ENCODE assay signal across 9 cellular contexts in the genomic region with DNA sequence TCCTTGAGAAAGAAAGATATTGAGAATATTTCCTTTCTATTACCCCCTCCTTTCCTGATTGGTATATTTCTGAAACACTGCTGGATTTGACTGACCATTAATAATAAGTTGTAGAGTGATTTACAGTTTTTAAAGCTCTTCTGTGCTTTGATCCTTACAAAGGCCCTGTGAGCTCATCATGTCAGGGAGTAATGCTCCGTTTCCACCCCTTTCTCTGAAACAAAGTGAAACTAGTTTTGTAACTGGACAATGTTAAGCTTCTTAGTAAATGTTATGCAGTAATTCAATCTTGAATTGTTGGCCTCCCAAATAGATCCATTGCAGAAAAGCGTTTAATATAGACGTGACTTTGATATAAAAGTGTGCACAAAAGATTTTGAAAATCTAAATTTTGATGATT.
DNase-seq lines count a peak whose midpoint lies in the region; ATAC-seq and TF ChIP-seq lines count a peak whose summit lies in the region.
"Had no signal": no experiment of that assay in that cellular context is flagged by ENCODE, and none has a peak within 500 bp of the region (broad histone marks: within the 10 kb centered on the region; RNA-seq: fewer than 3 reads in every experiment).

No MANE protein-coding gene starts in this region.

- H3K27ac ChIP-seq in left ventricle myocardium inferior (replicated peaks) = no peak overlapping the region
- H3K27ac ChIP-seq in upper lobe of right lung = no peak overlapping the region

- intact Hi-C loops in left ventricle myocardium inferior (cut with micrococcal nuclease) = no loop called here
- intact Hi-C loops in upper lobe of right lung (cut with DNase I) = no loop called here

- H3K27me3 Mint-ChIP-seq in activated naive CD4-positive, alpha-beta T cell treated with anti-CD3 and anti-CD28 coated beads, Interleukin-2, amount 50 U/mL, for 24 hours = no peaks in the 10 kb centered on the region

- H3K4me1 Mint-ChIP-seq in activated naive CD4-positive, alpha-beta T cell treated with anti-CD3 and anti-CD28 coated beads, Interleukin-2, amount 50 U/mL, for 24 hours = peaks cover 4% of the 10 kb centered on the region

- H3K9me3 ChIP-seq in left ventricle myocardium inferior (replicated peaks) (no peaks in the 10 kb centered on the region), upper lobe of right lung (no peaks in the 10 kb centered on the region)

- TF ChIP-seq CTCF in left ventricle myocardium inferior (IDR thresholded peaks at IDR 0.05; ENCODE audit: borderline replicate concordance) (no peak), upper lobe of right lung (IDR thresholded peaks at IDR 0.05) (no peak), GM20000 (IDR thresholded peaks at IDR 0.05; ENCODE audit: extremely low read depth, missing control alignments) (no peak)

- no peaks in the 10 kb centered on the region for H3K9me3 Mint-ChIP-seq in activated naive CD4-positive, alpha-beta T cell treated with anti-CD3 and anti-CD28 coated beads, Interleukin-2, amount 50 U/mL, for 24 hours

- no peak overlapping the region for H3K27ac Mint-ChIP-seq in activated naive CD4-positive, alpha-beta T cell treated with anti-CD3 and anti-CD28 coated beads, Interleukin-2, amount 50 U/mL, for 24 hours

- no peaks in the 10 kb centered on the region for H3K36me3 ChIP-seq in left ventricle myocardium inferior
- H3K36me3 ChIP-seq in upper lobe of right lung = no peaks in the 10 kb centered on the region

- H3K27me3 ChIP-seq in left ventricle myocardium inferior (ENCODE audit: low read depth) (no peaks in the 10 kb centered on the region), upper lobe of right lung (no peaks in the 10 kb centered on the region)

- H3K4me3 Mint-ChIP-seq in activated naive CD4-positive, alpha-beta T cell treated with anti-CD3 and anti-CD28 coated beads, Interleukin-2, amount 50 U/mL, for 24 hours = peak overlapping the region; percentile 12

- ATAC-seq in upper lobe of right lung = no peak

- H3K36me3 Mint-ChIP-seq in activated naive CD4-positive, alpha-beta T cell treated with anti-CD3 and anti-CD28 coated beads, Interleukin-2, amount 50 U/mL, for 24 hours = no peaks in the 10 kb centered on the region

- no peak for DNase-seq in activated naive CD4-positive, alpha-beta T cell treated with anti-CD3 and anti-CD28 coated beads, Interleukin-2, amount 50 U/mL, for 16 hours
- DNase-seq in SK-MEL-5 (ENCODE audit: low read depth, low spot score) (peak; percentile 40), left ventricle myocardium inferior (no peak), upper lobe of right lung (no peak), GM20000 (ENCODE audit: low spot score) (no peak), MV-4-11 (lab: John Stamatoyannopoulos, UW) (no peak)
- no peak for DNase-seq in stimulated activated naive CD4-positive, alpha-beta T cell (lab: John Stamatoyannopoulos, UW)
- DNase-seq: NCI-H345 had no signal

- in situ Hi-C loops in SK-MEL-5 (cut with HindIII; ENCODE audit: low pct_unique_long_range_greater_than_20kb, low sequenced_read_pairs) = no loop called here

- H3K4me1 ChIP-seq in left ventricle myocardium inferior (no peaks in the 10 kb centered on the region), upper lobe of right lung (no peaks in the 10 kb centered on the region)

- H3K4me3 ChIP-seq in left ventricle myocardium inferior (peak overlapping the region; percentile 32), upper lobe of right lung (peak overlapping the region; percentile 20)
